Comparison of ENCODE assay signal across 6 cellular contexts in genomic region chr6:163048345-163048744, GRCh38.
"Had no signal": no experiment of that assay in that cellular context is flagged by ENCODE, and none has a peak within 500 bp of the region (broad histone marks: within the 10 kb centered on the region; RNA-seq: fewer than 3 reads in every experiment).

No MANE protein-coding gene starts in this region.

- H3K36me3 Mint-ChIP-seq: IgD-negative memory B cell had no signal

- H3K4me3 Mint-ChIP-seq: IgD-negative memory B cell had no signal

- DNase-seq: IMR-90, KBM-7 had no signal

- H3K4me1 Mint-ChIP-seq: IgD-negative memory B cell had no signal

- ATAC-seq: K562 had no signal

- FAIRE-seq: HTR-8/SVneo, K562 had no signal

- H3K27me3 Mint-ChIP-seq: IgD-negative memory B cell had no signal

- H3K27ac ChIP-seq: HL-60 had no signal

- H3K4me3 ChIP-seq: K562 had no signal

- H3K27ac Mint-ChIP-seq: IgD-negative memory B cell had no signal
